Comparison of ENCODE assay signal across 1 cellular context in the genomic region with DNA sequence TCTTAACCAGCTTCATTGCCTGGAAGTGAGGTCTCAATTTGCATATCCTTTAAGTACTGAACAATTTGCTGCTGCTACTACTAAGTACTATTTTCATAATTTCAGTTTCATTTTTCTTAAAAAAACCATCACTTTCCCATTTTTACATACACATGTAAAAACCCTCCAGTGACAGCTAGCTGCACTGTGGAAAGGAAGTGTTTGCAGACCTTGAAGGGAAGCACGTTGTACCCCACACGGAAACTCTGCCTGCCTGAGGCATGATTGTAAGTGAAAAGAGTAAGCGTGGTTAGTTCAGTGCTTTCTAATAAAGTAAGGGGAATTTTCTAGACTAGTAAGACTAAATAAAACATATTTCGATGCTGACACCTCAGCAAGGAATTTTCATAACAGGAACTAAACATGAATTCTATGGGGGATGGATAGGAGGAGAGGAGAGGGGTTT.
TF ChIP-seq lines count a peak whose summit lies in the region.

No MANE protein-coding gene starts in this region.

TF ChIP-seq in HepG2, 621 proteins besides CTCF, POLR2A, EP300 and RAD21:
- TF ChIP-seq AGO1 (IDR thresholded peaks at IDR 0.05; ENCODE audit: low read depth, low read length, poor library complexity, severe bottlenecking), result no peak
- no peak for TF ChIP-seq TAF1 (CRISPR knock-in tag; IDR thresholded peaks at IDR 0.05)
- no peak for TF ChIP-seq NCOA1 (CRISPR knock-in tag; IDR thresholded peaks at IDR 0.05)
- no peak for TF ChIP-seq SOX6 (IDR thresholded peaks at IDR 0.05)
- TF ChIP-seq SOX6 (CRISPR knock-in tag; IDR thresholded peaks at IDR 0.05), result no peak
- TF ChIP-seq ATAD3A (CRISPR knock-in tag; IDR thresholded peaks at IDR 0.05), result no peak
- no peak for TF ChIP-seq ZNF713 (CRISPR knock-in tag; IDR thresholded peaks at IDR 0.05)
- TF ChIP-seq, protein P1, sequence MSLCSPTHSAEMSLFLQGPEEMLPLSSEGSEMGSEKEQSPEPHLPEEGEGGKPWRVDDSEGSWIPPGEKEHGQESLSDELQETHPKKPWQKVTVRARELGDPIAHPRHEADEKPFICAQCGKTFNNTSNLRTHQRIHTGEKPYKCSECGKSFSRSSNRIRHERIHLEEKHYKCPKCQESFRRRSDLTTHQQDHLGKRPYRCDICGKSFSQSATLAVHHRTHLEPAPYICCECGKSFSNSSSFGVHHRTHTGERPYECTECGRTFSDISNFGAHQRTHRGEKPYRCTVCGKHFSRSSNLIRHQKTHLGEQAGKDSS (CRISPR knock-in tag; IDR thresholded peaks at IDR 0.05; ENCODE audit: borderline replicate concordance, low read depth), result no peak
- no peak for TF ChIP-seq ZSCAN31 (CRISPR knock-in tag; IDR thresholded peaks at IDR 0.05; ENCODE audit: low read depth)
- no peak for TF ChIP-seq ZNF274 (CRISPR knock-in tag; IDR thresholded peaks at IDR 0.05)
- TF ChIP-seq, protein P2, sequence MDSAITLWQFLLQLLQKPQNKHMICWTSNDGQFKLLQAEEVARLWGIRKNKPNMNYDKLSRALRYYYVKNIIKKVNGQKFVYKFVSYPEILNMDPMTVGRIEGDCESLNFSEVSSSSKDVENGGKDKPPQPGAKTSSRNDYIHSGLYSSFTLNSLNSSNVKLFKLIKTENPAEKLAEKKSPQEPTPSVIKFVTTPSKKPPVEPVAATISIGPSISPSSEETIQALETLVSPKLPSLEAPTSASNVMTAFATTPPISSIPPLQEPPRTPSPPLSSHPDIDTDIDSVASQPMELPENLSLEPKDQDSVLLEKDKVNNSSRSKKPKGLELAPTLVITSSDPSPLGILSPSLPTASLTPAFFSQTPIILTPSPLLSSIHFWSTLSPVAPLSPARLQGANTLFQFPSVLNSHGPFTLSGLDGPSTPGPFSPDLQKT (CRISPR knock-in tag; IDR thresholded peaks at IDR 0.05; ENCODE audit: borderline replicate concordance), result no peak
- TF ChIP-seq, protein P3, sequence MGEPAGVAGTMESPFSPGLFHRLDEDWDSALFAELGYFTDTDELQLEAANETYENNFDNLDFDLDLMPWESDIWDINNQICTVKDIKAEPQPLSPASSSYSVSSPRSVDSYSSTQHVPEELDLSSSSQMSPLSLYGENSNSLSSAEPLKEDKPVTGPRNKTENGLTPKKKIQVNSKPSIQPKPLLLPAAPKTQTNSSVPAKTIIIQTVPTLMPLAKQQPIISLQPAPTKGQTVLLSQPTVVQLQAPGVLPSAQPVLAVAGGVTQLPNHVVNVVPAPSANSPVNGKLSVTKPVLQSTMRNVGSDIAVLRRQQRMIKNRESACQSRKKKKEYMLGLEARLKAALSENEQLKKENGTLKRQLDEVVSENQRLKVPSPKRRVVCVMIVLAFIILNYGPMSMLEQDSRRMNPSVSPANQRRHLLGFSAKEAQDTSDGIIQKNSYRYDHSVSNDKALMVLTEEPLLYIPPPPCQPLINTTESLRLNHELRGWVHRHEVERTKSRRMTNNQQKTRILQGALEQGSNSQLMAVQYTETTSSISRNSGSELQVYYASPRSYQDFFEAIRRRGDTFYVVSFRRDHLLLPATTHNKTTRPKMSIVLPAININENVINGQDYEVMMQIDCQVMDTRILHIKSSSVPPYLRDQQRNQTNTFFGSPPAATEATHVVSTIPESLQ (CRISPR knock-in tag; conservative IDR thresholded peaks at IDR 0.05), result no peak
- TF ChIP-seq ZNF12 (CRISPR knock-in tag; IDR thresholded peaks at IDR 0.05), result no peak
- TF ChIP-seq, protein P4, sequence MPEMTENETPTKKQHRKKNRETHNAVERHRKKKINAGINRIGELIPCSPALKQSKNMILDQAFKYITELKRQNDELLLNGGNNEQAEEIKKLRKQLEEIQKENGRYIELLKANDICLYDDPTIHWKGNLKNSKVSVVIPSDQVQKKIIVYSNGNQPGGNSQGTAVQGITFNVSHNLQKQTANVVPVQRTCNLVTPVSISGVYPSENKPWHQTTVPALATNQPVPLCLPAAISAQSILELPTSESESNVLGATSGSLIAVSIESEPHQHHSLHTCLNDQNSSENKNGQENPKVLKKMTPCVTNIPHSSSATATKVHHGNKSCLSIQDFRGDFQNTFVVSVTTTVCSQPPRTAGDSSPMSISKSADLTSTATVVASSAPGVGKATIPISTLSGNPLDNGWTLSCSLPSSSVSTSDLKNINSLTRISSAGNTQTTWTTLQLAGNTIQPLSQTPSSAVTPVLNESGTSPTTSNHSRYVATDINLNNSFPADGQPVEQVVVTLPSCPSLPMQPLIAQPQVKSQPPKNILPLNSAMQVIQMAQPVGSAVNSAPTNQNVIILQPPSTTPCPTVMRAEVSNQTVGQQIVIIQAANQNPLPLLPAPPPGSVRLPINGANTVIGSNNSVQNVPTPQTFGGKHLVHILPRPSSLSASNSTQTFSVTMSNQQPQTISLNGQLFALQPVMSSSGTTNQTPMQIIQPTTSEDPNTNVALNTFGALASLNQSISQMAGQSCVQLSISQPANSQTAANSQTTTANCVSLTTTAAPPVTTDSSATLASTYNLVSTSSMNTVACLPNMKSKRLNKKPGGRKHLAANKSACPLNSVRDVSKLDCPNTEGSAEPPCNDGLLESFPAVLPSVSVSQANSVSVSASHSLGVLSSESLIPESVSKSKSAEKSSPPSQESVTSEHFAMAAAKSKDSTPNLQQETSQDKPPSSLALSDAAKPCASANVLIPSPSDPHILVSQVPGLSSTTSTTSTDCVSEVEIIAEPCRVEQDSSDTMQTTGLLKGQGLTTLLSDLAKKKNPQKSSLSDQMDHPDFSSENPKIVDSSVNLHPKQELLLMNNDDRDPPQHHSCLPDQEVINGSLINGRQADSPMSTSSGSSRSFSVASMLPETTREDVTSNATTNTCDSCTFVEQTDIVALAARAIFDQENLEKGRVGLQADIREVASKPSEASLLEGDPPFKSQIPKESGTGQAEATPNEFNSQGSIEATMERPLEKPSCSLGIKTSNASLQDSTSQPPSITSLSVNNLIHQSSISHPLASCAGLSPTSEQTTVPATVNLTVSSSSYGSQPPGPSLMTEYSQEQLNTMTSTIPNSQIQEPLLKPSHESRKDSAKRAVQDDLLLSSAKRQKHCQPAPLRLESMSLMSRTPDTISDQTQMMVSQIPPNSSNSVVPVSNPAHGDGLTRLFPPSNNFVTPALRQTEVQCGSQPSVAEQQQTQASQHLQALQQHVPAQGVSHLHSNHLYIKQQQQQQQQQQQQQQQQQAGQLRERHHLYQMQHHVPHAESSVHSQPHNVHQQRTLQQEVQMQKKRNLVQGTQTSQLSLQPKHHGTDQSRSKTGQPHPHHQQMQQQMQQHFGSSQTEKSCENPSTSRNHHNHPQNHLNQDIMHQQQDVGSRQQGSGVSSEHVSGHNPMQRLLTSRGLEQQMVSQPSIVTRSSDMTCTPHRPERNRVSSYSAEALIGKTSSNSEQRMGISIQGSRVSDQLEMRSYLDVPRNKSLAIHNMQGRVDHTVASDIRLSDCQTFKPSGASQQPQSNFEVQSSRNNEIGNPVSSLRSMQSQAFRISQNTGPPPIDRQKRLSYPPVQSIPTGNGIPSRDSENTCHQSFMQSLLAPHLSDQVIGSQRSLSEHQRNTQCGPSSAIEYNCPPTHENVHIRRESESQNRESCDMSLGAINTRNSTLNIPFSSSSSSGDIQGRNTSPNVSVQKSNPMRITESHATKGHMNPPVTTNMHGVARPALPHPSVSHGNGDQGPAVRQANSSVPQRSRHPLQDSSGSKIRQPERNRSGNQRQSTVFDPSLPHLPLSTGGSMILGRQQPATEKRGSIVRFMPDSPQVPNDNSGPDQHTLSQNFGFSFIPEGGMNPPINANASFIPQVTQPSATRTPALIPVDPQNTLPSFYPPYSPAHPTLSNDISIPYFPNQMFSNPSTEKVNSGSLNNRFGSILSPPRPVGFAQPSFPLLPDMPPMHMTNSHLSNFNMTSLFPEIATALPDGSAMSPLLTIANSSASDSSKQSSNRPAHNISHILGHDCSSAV (CRISPR knock-in tag; IDR thresholded peaks at IDR 0.05; ENCODE audit: borderline replicate concordance), result no peak
- no peak for TF ChIP-seq NONO (IDR thresholded peaks at IDR 0.05)
- TF ChIP-seq NONO (CRISPR knock-in tag; conservative IDR thresholded peaks at IDR 0.05), result no peak
- TF ChIP-seq ZNF766 (CRISPR knock-in tag; IDR thresholded peaks at IDR 0.05; ENCODE audit: borderline replicate concordance), result no peak
- TF ChIP-seq EHMT2 (IDR thresholded peaks at IDR 0.05; ENCODE audit: borderline replicate concordance, low read depth, low read length), result no peak
- TF ChIP-seq TBP (CRISPR knock-in tag; IDR thresholded peaks at IDR 0.05), result no peak
- TF ChIP-seq IKZF4 (CRISPR knock-in tag; IDR thresholded peaks at IDR 0.05; ENCODE audit: borderline replicate concordance, low read depth, not compliant biosample characterization), result no peak
